ENCODE assay signal across 1 cellular context in genomic region chrX:96433409-96434122, GRCh38.
TF ChIP-seq lines count a peak whose summit lies in the region.

No MANE protein-coding gene starts in this region.

TF ChIP-seq in IMR-90, 13 proteins besides CTCF, POLR2A, EP300 and RAD21 (continued from another document):
- TF ChIP-seq ELK1 (IDR thresholded peaks at IDR 0.05; ENCODE audit: borderline replicate concordance, low read depth, low read length) (no peak), CHD1 (IDR thresholded peaks at IDR 0.05; ENCODE audit: low read depth, low read length) (no peak)
